ENCODE assay signal across 2 cellular contexts in the genomic region with DNA sequence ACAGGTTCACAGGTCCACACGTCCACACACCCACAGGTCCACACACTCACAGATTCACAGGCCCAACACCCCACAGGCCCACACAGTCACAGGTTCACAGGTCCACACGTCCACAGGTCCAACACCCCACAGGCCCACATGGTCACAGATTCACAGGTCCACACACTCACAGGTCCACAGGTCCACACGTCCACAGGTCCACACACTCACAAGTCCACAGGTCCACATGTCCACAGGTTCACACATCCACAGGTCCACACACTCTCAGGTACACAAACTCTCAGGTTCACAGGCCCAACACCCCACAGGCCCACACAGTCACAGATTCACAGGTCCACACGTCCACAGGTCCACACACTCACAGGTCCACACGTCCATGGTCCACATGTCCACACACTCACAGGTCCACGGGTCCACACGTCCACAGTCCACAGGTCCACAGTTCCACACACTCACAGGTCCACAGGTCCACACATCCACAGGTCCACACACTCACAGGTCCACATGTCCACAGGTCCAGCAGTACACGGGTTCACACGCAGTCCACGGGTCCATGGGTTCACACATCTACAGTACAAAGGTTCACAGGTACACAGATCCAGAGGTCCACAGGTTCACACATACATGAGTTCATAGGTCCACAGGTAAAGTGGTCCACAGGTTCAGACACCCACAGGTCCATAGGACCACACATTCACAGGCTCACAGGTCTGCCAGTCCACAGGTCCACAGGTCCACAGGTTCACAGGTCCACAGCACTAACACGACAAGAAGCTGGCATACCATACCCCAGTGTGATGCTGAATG.
A peak's percentile ranks its signal among the peaks of the same experiment; 100 is the strongest.
TF ChIP-seq lines count a peak whose summit lies in the region.

No MANE protein-coding gene starts in this region.

TF ChIP-seq in H1, 55 proteins besides CTCF, POLR2A, EP300 and RAD21:
- TF ChIP-seq EGR1 (IDR thresholded peaks at IDR 0.05; ENCODE audit: borderline replicate concordance, low read depth, low read length) = peak; percentile 8; the same call in 1 of the 2 replicates
- TF ChIP-seq JUN (IDR thresholded peaks at IDR 0.05; ENCODE audit: low read depth, low read length) = no peak

TF ChIP-seq in SK-N-SH, 30 proteins besides CTCF, POLR2A, EP300 and RAD21:
- TF ChIP-seq TAF1 (IDR thresholded peaks at IDR 0.05; ENCODE audit: borderline replicate concordance, low read depth, low read length) (no peak), PBX3 (IDR thresholded peaks at IDR 0.05) (no peak), FOXJ3 (CRISPR knock-in tag; IDR thresholded peaks at IDR 0.05) (no peak)
